ENCODE assay signal across 14 cellular contexts in the genomic region with DNA sequence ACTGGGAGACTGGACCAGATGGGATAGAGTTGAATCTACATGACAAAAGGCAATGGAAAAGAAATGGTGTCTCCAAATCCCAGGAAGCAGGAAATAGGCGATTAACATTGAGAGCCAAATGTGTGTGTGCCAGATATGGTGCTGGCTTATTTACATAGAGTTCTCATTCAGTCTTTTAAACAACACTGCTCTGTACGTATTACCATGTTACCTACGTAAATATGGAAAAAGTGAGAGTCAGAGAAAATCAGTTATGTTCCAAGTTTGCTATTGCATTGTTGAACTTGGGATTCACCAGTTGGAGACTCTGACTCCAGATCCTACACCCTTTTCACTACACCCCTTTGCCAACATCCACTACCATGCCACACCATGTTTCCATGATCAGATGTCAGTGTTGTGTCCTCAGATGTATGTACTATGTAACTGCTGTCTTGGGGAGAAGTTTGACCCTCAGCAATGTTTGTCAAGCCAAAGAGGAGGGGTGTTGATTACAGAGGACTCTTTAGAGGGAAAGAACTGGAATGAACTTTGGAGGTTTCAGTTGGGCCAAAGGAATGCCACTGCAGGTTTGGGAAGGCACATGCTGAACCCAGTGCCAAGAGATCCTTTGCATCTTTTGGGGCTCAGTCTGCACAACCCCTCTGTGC. TPM values are rescaled to one million over a fixed set of nuclear protein-coding genes. Genes with fewer than 3 reads are reported as not detected.
DNase-seq lines count a peak whose midpoint lies in the region; ATAC-seq and TF ChIP-seq lines count a peak whose summit lies in the region.
"Had no signal": no experiment of that assay in that cellular context is flagged by ENCODE, and none has a peak within 500 bp of the region (broad histone marks: within the 10 kb centered on the region; RNA-seq: fewer than 3 reads in every experiment).

No MANE protein-coding gene starts in this region.

- H3K27ac Mint-ChIP-seq in glutamatergic neuron (ENCODE audit: unreplicated experiment) = peak overlapping the region; percentile 54
- peak overlapping the region; percentile 85 for H3K27ac Mint-ChIP-seq in neural progenitor cell
- H3K27ac Mint-ChIP-seq in stimulated activated effector memory CD8-positive, alpha-beta T cell treated with anti-CD3 and anti-CD28 coated beads, Interleukin-12 subunit alpha, Interleukin-12 subunit beta, amount 100 ng/mL, for 72 hours = no peak overlapping the region
- H3K27ac Mint-ChIP-seq: CD4-positive, CD25-positive, alpha-beta regulatory T cell had no signal

- TF ChIP-seq CTCF in glutamatergic neuron (IDR thresholded peaks at IDR 0.05; ENCODE audit: partially characterized antibody, unreplicated experiment) (no peak), neural progenitor cell (IDR thresholded peaks at IDR 0.05) (no peak), vagina (IDR thresholded peaks at IDR 0.05) (no peak)

- peak; percentile 46 for DNase-seq in DMS153 (lab: John Stamatoyannopoulos, UW)
- no peak for DNase-seq in DMS153 treated with DMSO at 0.1 percent for 48 hours (lab: John Stamatoyannopoulos, UW; ENCODE audit: unreplicated experiment)
- no peak for DNase-seq in glutamatergic neuron
- no peak for DNase-seq in neural progenitor cell (ENCODE audit: low spot score)
- DNase-seq in vagina (ENCODE audit: extremely low spot score in 2 of 2) = no peak
- DNase-seq in stimulated activated effector memory CD8-positive, alpha-beta T cell treated with anti-CD3 and anti-CD28 coated beads, Interleukin-12 subunit alpha, Interleukin-12 subunit beta, amount 100 ng/mL, for 72 hours (ENCODE audit: low spot score in 2 of 2) = no peak
- no peak for DNase-seq in activated effector memory CD4-positive, alpha-beta T cell treated with Interleukin-2 at 50 U/mL for 16 hours
- DNase-seq: AML-193; CD4-positive, CD25-positive, alpha-beta regulatory T cell; DMS79 had no signal

- TF ChIP-seq POLR2A in vagina (IDR thresholded peaks at IDR 0.05) = no peak

- peaks cover 37% of the 10 kb centered on the region for H4K20me1 ChIP-seq in neural progenitor cell (ENCODE audit: low read depth)
- H4K20me1 ChIP-seq: BLaER1 had no signal

- H3K4me2 ChIP-seq in neural progenitor cell = peak overlapping the region; percentile 69
- H3K4me2 ChIP-seq: BLaER1 had no signal

- H3K36me3 Mint-ChIP-seq in glutamatergic neuron (ENCODE audit: unreplicated experiment) (peaks cover 13% of the 10 kb centered on the region), neural progenitor cell (peaks cover 45% of the 10 kb centered on the region)
- H3K36me3 Mint-ChIP-seq in stimulated activated effector memory CD8-positive, alpha-beta T cell treated with anti-CD3 and anti-CD28 coated beads, Interleukin-12 subunit alpha, Interleukin-12 subunit beta, amount 100 ng/mL, for 72 hours = no peaks in the 10 kb centered on the region
- H3K36me3 Mint-ChIP-seq: CD4-positive, CD25-positive, alpha-beta regulatory T cell had no signal

- ATAC-seq in stimulated activated effector memory CD8-positive, alpha-beta T cell treated with anti-CD3 and anti-CD28 coated beads, Interleukin-12 subunit alpha, Interleukin-12 subunit beta, amount 100 ng/mL, for 72 hours = no peak
- ATAC-seq in HG03354 (IDR thresholded peaks at IDR 0.05; ENCODE audit: poor library complexity, severe bottlenecking, unreplicated experiment) = no peak
- ATAC-seq: HCT116 had no signal

- H3K27ac ChIP-seq in neural progenitor cell (no peak overlapping the region), vagina (peak overlapping the region; percentile 3)
- H3K27ac ChIP-seq: 22Rv1, BLaER1 had no signal

- peaks cover 58% of the 10 kb centered on the region for H3K4me1 Mint-ChIP-seq in glutamatergic neuron (ENCODE audit: low read depth, unreplicated experiment)
- H3K4me1 Mint-ChIP-seq in neural progenitor cell = peaks cover 83% of the 10 kb centered on the region
- H3K4me1 Mint-ChIP-seq in stimulated activated effector memory CD8-positive, alpha-beta T cell treated with anti-CD3 and anti-CD28 coated beads, Interleukin-12 subunit alpha, Interleukin-12 subunit beta, amount 100 ng/mL, for 72 hours = no peaks in the 10 kb centered on the region
- H3K4me1 Mint-ChIP-seq: CD4-positive, CD25-positive, alpha-beta regulatory T cell had no signal

- H2AFZ ChIP-seq in neural progenitor cell (replicated peaks) = no peak overlapping the region

- no peak overlapping the region for H3K9ac ChIP-seq in neural progenitor cell
- H3K9ac ChIP-seq: BLaER1 had no signal

- H3K4me3 ChIP-seq in neural progenitor cell (no peak overlapping the region), vagina (no peak overlapping the region)
- H3K4me3 ChIP-seq: BLaER1 had no signal

- H3K27me3 Mint-ChIP-seq in glutamatergic neuron (ENCODE audit: unreplicated experiment) (peaks cover 18% of the 10 kb centered on the region), neural progenitor cell (ENCODE audit: insufficient read depth, low read depth) (peaks cover 4% of the 10 kb centered on the region)

- intact Hi-C loops in vagina (cut with DNase I) = no loop called here

- H3K27me3 ChIP-seq in neural progenitor cell = no peaks in the 10 kb centered on the region
- no peaks in the 10 kb centered on the region for H3K27me3 ChIP-seq in vagina
- H3K27me3 ChIP-seq: BLaER1 had no signal

- H3K4me3 Mint-ChIP-seq in glutamatergic neuron (ENCODE audit: unreplicated experiment) (peak overlapping the region; percentile 68), neural progenitor cell (peak overlapping the region; percentile 15)
- no peak overlapping the region for H3K4me3 Mint-ChIP-seq in stimulated activated effector memory CD8-positive, alpha-beta T cell treated with anti-CD3 and anti-CD28 coated beads, Interleukin-12 subunit alpha, Interleukin-12 subunit beta, amount 100 ng/mL, for 72 hours
- H3K4me3 Mint-ChIP-seq: CD4-positive, CD25-positive, alpha-beta regulatory T cell had no signal

- H3K4me1 ChIP-seq in neural progenitor cell (peaks cover 63% of the 10 kb centered on the region), vagina (peaks cover 5% of the 10 kb centered on the region)
- H3K4me1 ChIP-seq: BLaER1 had no signal

- peaks cover 42% of the 10 kb centered on the region for H3F3A ChIP-seq in neural progenitor cell (ENCODE audit: low read depth)

- peaks cover 94% of the 10 kb centered on the region for H3K79me2 ChIP-seq in neural progenitor cell (ENCODE audit: low read depth)

- H3K9me3 ChIP-seq in neural progenitor cell (ENCODE audit: low read depth) = no peaks in the 10 kb centered on the region
- no peaks in the 10 kb centered on the region for H3K9me3 ChIP-seq in vagina
- H3K9me3 ChIP-seq: BLaER1 had no signal

- peaks cover 20% of the 10 kb centered on the region for H3K9me3 Mint-ChIP-seq in glutamatergic neuron (ENCODE audit: unreplicated experiment)
- H3K9me3 Mint-ChIP-seq in neural progenitor cell = peaks cover 12% of the 10 kb centered on the region
- no peaks in the 10 kb centered on the region for H3K9me3 Mint-ChIP-seq in stimulated activated effector memory CD8-positive, alpha-beta T cell treated with anti-CD3 and anti-CD28 coated beads, Interleukin-12 subunit alpha, Interleukin-12 subunit beta, amount 100 ng/mL, for 72 hours

- H3K36me3 ChIP-seq in neural progenitor cell (no peaks in the 10 kb centered on the region), vagina (no peaks in the 10 kb centered on the region)
- H3K36me3 ChIP-seq: BLaER1 had no signal

RNA-seq across cellular contexts. Expression of gene GREB1, which starts 19.6 kb away (rescaled TPM):
- total RNA-seq in glutamatergic neuron (ENCODE audit: unreplicated experiment) (134 TPM), neural progenitor cell (ENCODE audit: low replicate concordance) (30.8 and 33.2 TPM in 2 replicates), vagina (35.4 TPM)

RNA-seq across cellular contexts. Expression of gene E2F6, which starts 48.2 kb away (rescaled TPM):
- total RNA-seq in glutamatergic neuron (ENCODE audit: unreplicated experiment) = 22.1 TPM
- total RNA-seq in neural progenitor cell (ENCODE audit: low replicate concordance) = 29.4 and 36.3 TPM in 2 replicates
- 9.1 TPM for total RNA-seq in vagina
